ENCODE assay signal across 14 cellular contexts in the genomic region with DNA sequence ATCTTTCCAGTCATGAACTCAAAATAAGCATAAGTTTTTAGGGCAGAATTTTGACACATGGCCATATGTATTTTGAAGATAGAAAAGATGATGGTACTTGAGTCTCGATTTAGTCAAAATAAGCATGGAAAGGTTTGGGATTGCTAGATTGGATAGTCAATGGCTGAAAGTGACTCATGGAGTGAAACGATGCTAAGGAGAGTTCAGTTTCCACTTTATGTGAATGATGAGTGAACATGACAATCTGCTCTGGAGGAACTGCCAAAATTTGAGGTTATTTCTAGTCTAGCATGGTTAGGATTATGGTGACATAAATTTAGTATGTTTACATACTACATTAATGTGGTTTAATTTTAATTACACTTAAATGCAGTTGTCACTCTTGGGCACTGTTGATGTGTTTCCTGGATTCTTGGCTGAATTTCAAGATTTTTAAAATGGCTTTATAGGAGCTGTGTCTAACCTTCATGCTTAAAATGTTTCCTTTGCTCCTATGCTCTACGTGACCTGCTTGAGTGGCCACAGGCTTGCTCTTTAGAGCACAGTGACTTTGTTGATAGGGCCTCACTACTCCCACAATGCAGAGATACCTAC.
A peak's percentile ranks its signal among the peaks of the same experiment; 100 is the strongest.
DNase-seq lines count a peak whose midpoint lies in the region; ATAC-seq and TF ChIP-seq lines count a peak whose summit lies in the region.
"Had no signal": no experiment of that assay in that cellular context is flagged by ENCODE, and none has a peak within 500 bp of the region (broad histone marks: within the 10 kb centered on the region; RNA-seq: fewer than 3 reads in every experiment).

No MANE protein-coding gene starts in this region.

- no peak overlapping the region for H3K4me2 ChIP-seq in DND-41 (ENCODE audit: insufficient read depth, low read length)

- peak overlapping the region; percentile 4; the same call in 1 of the 2 replicates for H3K27ac ChIP-seq in 22Rv1
- H3K27ac ChIP-seq in DND-41 (ENCODE audit: low read length), result no peak overlapping the region
- no peak overlapping the region for H3K27ac ChIP-seq in caudate nucleus (ENCODE audit: low read depth, low read length)

- peaks cover 18% of the 10 kb centered on the region; the same call in 1 of the 2 replicates for H4K20me1 ChIP-seq in DND-41 (ENCODE audit: insufficient read depth, low read length)

- H3K27me3 ChIP-seq in DND-41 (ENCODE audit: insufficient read depth, low read length, poor library complexity), result no peaks in the 10 kb centered on the region
- H3K27me3 ChIP-seq: spleen had no signal

- no peak overlapping the region for H3K4me3 ChIP-seq in DND-41 (ENCODE audit: low read depth in 1 of 2, low read length in 2 of 2)
- H3K4me3 ChIP-seq: lung, spleen had no signal

- H3K4me1 ChIP-seq in DND-41 (ENCODE audit: insufficient read depth, low read length), result no peaks in the 10 kb centered on the region

- no peak overlapping the region for H2AFZ ChIP-seq in DND-41 (ENCODE audit: low read depth, low read length)

- peaks cover 40% of the 10 kb centered on the region for H3K36me3 ChIP-seq in DND-41 (ENCODE audit: insufficient read depth, low read length)

- no peak for TF ChIP-seq CTCF in 22Rv1 (IDR thresholded peaks at IDR 0.05)
- no peak for TF ChIP-seq CTCF in DND-41 (IDR thresholded peaks at IDR 0.05; ENCODE audit: borderline replicate concordance, extremely low read depth, low read length, poor library complexity, severe bottlenecking)

- no peaks in the 10 kb centered on the region for H3K9me3 ChIP-seq in DND-41 (ENCODE audit: insufficient read depth, low read length, severe bottlenecking)
- H3K9me3 ChIP-seq: spleen had no signal

- DNase-seq in DND-41 (no peak), foreskin melanocyte (peak; percentile 1), NCI-H2196 (lab: John Stamatoyannopoulos, UW; ENCODE audit: unreplicated experiment) (no peak), caudate nucleus (lab: John Stamatoyannopoulos, UW) (no peak), hypothalamus (lab: John Stamatoyannopoulos, UW) (no peak)
- no peak for DNase-seq in stimulated activated CD4-positive, alpha-beta T cell treated with anti-CD3 and anti-CD28 coated beads, Interleukin-12 subunit alpha, Interleukin-12 subunit beta, amount 100 ng/mL, for 4 hours
- DNase-seq: amygdala; DMS153; NCI-H446 treated with DMSO at 0.1 percent for 48 hours; spleen; stimulated activated naive CD4-positive, alpha-beta T cell treated with Interleukin-2 at 50 U/mL for 16 hours had no signal

- ATAC-seq in DND-41 (ENCODE audit: insufficient read depth, low read depth) (peak; percentile 37; the same call in 2 of the 3 replicates), SK-N-SH treated with all-trans-retinoic acid at 6 μM for 48 hours (peak; percentile 6)

- H3K79me2 ChIP-seq in DND-41 (ENCODE audit: insufficient read depth, low read length), result peaks cover 5% of the 10 kb centered on the region; the same call in 1 of the 2 replicates

- H3K9ac ChIP-seq in DND-41 (ENCODE audit: low read depth, low read length), result no peak overlapping the region

TF ChIP-seq in SK-N-SH treated with all-trans-retinoic acid at 6 μM for 48 hours, 23 proteins besides CTCF, POLR2A, EP300 and RAD21 (continues in another document):
- TF ChIP-seq RARB (CRISPR knock-in tag; IDR thresholded peaks at IDR 0.05) (peak; percentile 61; the same call in 1 of the 2 replicates), TCF4 (CRISPR knock-in tag; IDR thresholded peaks at IDR 0.05; ENCODE audit: borderline replicate concordance) (peak; percentile 27), OSR1 (CRISPR knock-in tag; IDR thresholded peaks at IDR 0.05) (no peak), ZFP3 (CRISPR knock-in tag; IDR thresholded peaks at IDR 0.05) (no peak), SNAI2 (CRISPR knock-in tag; IDR thresholded peaks at IDR 0.05) (peak; percentile 55; the same call in 1 of the 2 replicates), ZFP30 (CRISPR knock-in tag; IDR thresholded peaks at IDR 0.05) (no peak; the same call in 1 of the 2 replicates), GLIS3 (CRISPR knock-in tag; IDR thresholded peaks at IDR 0.05) (peak; percentile 50; the same call in 1 of the 2 replicates), ISL1 (CRISPR knock-in tag; IDR thresholded peaks at IDR 0.05) (no peak), BACH2 (CRISPR knock-in tag; IDR thresholded peaks at IDR 0.05; ENCODE audit: borderline replicate concordance) (no peak), ZNF8 (CRISPR knock-in tag; IDR thresholded peaks at IDR 0.05) (no peak), TOX (CRISPR knock-in tag; IDR thresholded peaks at IDR 0.05; ENCODE audit: borderline replicate concordance) (peak; percentile 60), ARNTL (CRISPR knock-in tag; IDR thresholded peaks at IDR 0.05; ENCODE audit: borderline replicate concordance, low read depth) (peak; percentile 15; the same call in 1 of the 2 replicates), CSDC2 (CRISPR knock-in tag; IDR thresholded peaks at IDR 0.05) (no peak), ZC3H10 (CRISPR knock-in tag; IDR thresholded peaks at IDR 0.05) (peak; percentile 59; the same call in 1 of the 2 replicates), ZNF565 (CRISPR knock-in tag; conservative IDR thresholded peaks at IDR 0.05; ENCODE audit: low read depth) (no peak; the same call in 1 of the 2 replicates), PPARA (CRISPR knock-in tag; IDR thresholded peaks at IDR 0.05; ENCODE audit: borderline replicate concordance) (no peak)
- TF ChIP-seq, protein P1, sequence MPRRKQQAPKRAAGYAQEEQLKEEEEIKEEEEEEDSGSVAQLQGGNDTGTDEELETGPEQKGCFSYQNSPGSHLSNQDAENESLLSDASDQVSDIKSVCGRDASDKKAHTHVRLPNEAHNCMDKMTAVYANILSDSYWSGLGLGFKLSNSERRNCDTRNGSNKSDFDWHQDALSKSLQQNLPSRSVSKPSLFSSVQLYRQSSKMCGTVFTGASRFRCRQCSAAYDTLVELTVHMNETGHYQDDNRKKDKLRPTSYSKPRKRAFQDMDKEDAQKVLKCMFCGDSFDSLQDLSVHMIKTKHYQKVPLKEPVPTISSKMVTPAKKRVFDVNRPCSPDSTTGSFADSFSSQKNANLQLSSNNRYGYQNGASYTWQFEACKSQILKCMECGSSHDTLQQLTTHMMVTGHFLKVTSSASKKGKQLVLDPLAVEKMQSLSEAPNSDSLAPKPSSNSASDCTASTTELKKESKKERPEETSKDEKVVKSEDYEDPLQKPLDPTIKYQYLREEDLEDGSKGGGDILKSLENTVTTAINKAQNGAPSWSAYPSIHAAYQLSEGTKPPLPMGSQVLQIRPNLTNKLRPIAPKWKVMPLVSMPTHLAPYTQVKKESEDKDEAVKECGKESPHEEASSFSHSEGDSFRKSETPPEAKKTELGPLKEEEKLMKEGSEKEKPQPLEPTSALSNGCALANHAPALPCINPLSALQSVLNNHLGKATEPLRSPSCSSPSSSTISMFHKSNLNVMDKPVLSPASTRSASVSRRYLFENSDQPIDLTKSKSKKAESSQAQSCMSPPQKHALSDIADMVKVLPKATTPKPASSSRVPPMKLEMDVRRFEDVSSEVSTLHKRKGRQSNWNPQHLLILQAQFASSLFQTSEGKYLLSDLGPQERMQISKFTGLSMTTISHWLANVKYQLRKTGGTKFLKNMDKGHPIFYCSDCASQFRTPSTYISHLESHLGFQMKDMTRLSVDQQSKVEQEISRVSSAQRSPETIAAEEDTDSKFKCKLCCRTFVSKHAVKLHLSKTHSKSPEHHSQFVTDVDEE (CRISPR knock-in tag; IDR thresholded peaks at IDR 0.05), result no peak
- TF ChIP-seq, protein P2, sequence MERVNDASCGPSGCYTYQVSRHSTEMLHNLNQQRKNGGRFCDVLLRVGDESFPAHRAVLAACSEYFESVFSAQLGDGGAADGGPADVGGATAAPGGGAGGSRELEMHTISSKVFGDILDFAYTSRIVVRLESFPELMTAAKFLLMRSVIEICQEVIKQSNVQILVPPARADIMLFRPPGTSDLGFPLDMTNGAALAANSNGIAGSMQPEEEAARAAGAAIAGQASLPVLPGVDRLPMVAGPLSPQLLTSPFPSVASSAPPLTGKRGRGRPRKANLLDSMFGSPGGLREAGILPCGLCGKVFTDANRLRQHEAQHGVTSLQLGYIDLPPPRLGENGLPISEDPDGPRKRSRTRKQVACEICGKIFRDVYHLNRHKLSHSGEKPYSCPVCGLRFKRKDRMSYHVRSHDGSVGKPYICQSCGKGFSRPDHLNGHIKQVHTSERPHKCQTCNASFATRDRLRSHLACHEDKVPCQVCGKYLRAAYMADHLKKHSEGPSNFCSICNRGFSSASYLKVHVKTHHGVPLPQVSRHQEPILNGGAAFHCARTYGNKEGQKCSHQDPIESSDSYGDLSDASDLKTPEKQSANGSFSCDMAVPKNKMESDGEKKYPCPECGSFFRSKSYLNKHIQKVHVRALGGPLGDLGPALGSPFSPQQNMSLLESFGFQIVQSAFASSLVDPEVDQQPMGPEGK (CRISPR knock-in tag; IDR thresholded peaks at IDR 0.05; ENCODE audit: borderline replicate concordance), result peak; percentile 85
- TF ChIP-seq, protein P3, sequence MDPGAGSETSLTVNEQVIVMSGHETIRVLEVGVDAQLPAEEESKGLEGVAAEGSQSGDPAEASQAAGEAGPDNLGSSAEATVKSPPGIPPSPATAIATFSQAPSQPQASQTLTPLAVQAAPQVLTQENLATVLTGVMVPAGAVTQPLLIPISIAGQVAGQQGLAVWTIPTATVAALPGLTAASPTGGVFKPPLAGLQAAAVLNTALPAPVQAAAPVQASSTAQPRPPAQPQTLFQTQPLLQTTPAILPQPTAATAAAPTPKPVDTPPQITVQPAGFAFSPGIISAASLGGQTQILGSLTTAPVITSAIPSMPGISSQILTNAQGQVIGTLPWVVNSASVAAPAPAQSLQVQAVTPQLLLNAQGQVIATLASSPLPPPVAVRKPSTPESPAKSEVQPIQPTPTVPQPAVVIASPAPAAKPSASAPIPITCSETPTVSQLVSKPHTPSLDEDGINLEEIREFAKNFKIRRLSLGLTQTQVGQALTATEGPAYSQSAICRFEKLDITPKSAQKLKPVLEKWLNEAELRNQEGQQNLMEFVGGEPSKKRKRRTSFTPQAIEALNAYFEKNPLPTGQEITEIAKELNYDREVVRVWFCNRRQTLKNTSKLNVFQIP (CRISPR knock-in tag; IDR thresholded peaks at IDR 0.05; ENCODE audit: borderline replicate concordance, low read depth), result 0 out of 2 replicates have a peak, but pooled peaks have one; percentile 27
- TF ChIP-seq, protein P4, sequence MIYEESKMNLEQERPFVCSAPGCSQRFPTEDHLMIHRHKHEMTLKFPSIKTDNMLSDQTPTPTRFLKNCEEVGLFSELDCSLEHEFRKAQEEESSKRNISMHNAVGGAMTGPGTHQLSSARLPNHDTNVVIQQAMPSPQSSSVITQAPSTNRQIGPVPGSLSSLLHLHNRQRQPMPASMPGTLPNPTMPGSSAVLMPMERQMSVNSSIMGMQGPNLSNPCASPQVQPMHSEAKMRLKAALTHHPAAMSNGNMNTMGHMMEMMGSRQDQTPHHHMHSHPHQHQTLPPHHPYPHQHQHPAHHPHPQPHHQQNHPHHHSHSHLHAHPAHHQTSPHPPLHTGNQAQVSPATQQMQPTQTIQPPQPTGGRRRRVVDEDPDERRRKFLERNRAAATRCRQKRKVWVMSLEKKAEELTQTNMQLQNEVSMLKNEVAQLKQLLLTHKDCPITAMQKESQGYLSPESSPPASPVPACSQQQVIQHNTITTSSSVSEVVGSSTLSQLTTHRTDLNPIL (CRISPR knock-in tag; IDR thresholded peaks at IDR 0.05; ENCODE audit: low read depth), result 0 out of 2 replicates have a peak, but pooled peaks have one; percentile 61
